Comparison of ENCODE assay signal across 18 cellular contexts in genomic region chr13:30266751-30267150, GRCh38.
"Had no signal": no experiment of that assay in that cellular context is flagged by ENCODE, and none has a peak within 500 bp of the region (broad histone marks: within the 10 kb centered on the region; RNA-seq: fewer than 3 reads in every experiment).

No MANE protein-coding gene starts in this region.

- ATAC-seq: foreskin keratinocyte; left colon; mucosa of descending colon; natural killer cell; right cardiac atrium; stimulated activated memory B cell treated with anti-CD40 and anti-IgM and Interleukin-4, amounts not matched to agents 10 μg/mL and 1 μg/mL and 100 μg/mL, for 72 hours had no signal

- H3K36me3 ChIP-seq: neural progenitor cell, ovary, tibial artery, upper lobe of left lung, uterus had no signal

- H3K4me3 ChIP-seq: mucosa of descending colon, neural progenitor cell, ovary, tibial artery, upper lobe of left lung, uterus had no signal

- DNase-seq: effector CD4-positive, alpha-beta T cell; endodermal cell; erythroblast; foreskin keratinocyte; head of caudate nucleus; hippocampal formation; left colon; mucosa of descending colon; natural killer cell; nucleus accumbens; ovary; right cardiac atrium; stimulated activated CD4-positive, alpha-beta T cell treated with anti-CD3 and anti-CD28 coated beads, Interleukin-4, amount 100 ng/mL, for 24 hours; tibial artery; upper lobe of left lung; uterus had no signal

- H2AFZ ChIP-seq: neural progenitor cell had no signal

- H3K9me3 ChIP-seq: mucosa of descending colon, ovary, tibial artery, upper lobe of left lung, uterus had no signal

- H3K9ac ChIP-seq: neural progenitor cell had no signal

- H3K27me3 ChIP-seq: foreskin keratinocyte, neural progenitor cell, ovary, tibial artery, upper lobe of left lung, uterus had no signal

- H3K4me2 ChIP-seq: neural progenitor cell had no signal

- H3K27ac ChIP-seq: foreskin keratinocyte, neural progenitor cell, ovary, tibial artery, upper lobe of left lung, uterus had no signal

- H3K4me1 ChIP-seq: foreskin keratinocyte, neural progenitor cell, tibial artery, upper lobe of left lung had no signal
